Comparison of ENCODE assay signal across 20 cellular contexts in the genomic region with DNA sequence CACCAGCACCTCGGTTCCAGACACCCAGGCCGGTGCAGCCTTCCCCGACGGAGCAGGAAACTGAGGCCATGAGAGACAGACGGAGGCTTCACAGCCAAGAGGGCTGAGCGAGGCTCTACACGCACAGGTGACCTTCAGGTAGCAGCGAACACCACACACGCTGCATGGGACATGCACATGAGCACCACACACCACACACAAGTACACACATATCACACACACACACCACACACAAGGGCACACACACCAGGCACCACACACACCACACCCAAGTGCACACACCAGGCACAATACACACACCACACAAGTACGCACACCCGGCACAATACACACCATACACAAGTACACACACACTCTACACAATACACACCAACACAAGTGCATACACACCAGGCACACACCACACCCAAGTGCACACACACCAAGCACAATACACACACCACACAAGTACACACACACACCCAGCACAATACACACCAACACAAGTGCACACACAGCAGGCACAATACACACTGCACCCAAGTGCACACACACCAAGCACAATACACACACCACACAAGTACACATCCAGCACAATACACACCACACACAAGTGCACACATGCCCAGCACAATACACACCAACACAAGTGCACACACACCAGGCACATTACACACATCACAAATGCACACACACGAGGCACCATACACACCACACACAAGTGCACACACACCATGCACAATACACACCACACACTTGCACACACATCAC. TPM values are rescaled to one million over a fixed set of nuclear protein-coding genes. Genes with fewer than 3 reads are reported as not detected.
DNase-seq lines count a peak whose midpoint lies in the region; ATAC-seq, FAIRE-seq and TF ChIP-seq lines count a peak whose summit lies in the region.
"Had no signal": no experiment of that assay in that cellular context is flagged by ENCODE, and none has a peak within 500 bp of the region (broad histone marks: within the 10 kb centered on the region; RNA-seq: fewer than 3 reads in every experiment).

No MANE protein-coding gene starts in this region.

- H2BK5ac ChIP-seq in H1 (ENCODE audit: low read depth, low read length): peak overlapping the region; percentile 60; the same call in 1 of the 2 replicates

- H4K91ac ChIP-seq in H1 (replicated peaks; ENCODE audit: insufficient read length, low read length): peak overlapping the region; percentile 91

- H3K4me2 ChIP-seq in BLaER1: peak overlapping the region; percentile 81
- no peak overlapping the region for H3K4me2 ChIP-seq in H1 (ENCODE audit: insufficient read depth in 1 of 2, low read depth in 2 of 2, low read length in 2 of 2)
- no peak overlapping the region for H3K4me2 ChIP-seq in osteoblast (ENCODE audit: insufficient read depth, low read length)
- H3K4me2 ChIP-seq: A549 had no signal

- H3K9me3 ChIP-seq in BLaER1 (no peaks in the 10 kb centered on the region), H1 (ENCODE audit: insufficient read depth in 2 of 2, low read depth in 1 of 2, low read length in 1 of 2) (no peaks in the 10 kb centered on the region; a peak in 1 of 4 replicates), osteoblast (ENCODE audit: low read depth, low read length) (no peaks in the 10 kb centered on the region), suprapubic skin (no peaks in the 10 kb centered on the region)
- H3K9me3 ChIP-seq: A549 had no signal

- 0 out of 2 replicates have a peak, but pooled peaks cover 2% of the 10 kb centered on the region for H3K79me1 ChIP-seq in H1 (ENCODE audit: low read depth, low read length)

- POLR2A ChIA-PET in H1 (lab: Charles Lee; ENCODE audit: partially characterized antibody): no interaction called here

- H3K79me2 ChIP-seq in H1 (ENCODE audit: control insufficient read depth in 1 of 2, insufficient read depth in 2 of 2, low read length in 2 of 2) (no peaks in the 10 kb centered on the region), osteoblast (ENCODE audit: insufficient read depth, low read length) (no peaks in the 10 kb centered on the region)

- H3K27ac ChIP-seq in BLaER1 (no peak overlapping the region), H1 (ENCODE audit: low read depth, low read length) (no peak overlapping the region), osteoblast (ENCODE audit: low read depth, low read length) (no peak overlapping the region), suprapubic skin (no peak overlapping the region)
- H3K27ac ChIP-seq: C4-2B, GM23248 had no signal

- CTCF ChIA-PET in H1 (lab: Charles Lee; ENCODE audit: partially characterized antibody): interaction anchor here (1.0 kb wide), 1 partner anchor 51 kb away, joined by 3 read pairs; no protein-coding TSS in a partner anchor

- H2AFZ ChIP-seq in H1 (ENCODE audit: low read length) (no peak overlapping the region), osteoblast (ENCODE audit: low read length) (no peak overlapping the region)
- H2AFZ ChIP-seq: GM23248 had no signal

- FAIRE-seq in HTR-8/SVneo (lab: Jason Lieb, UNC) (peak; percentile 100), H1 (lab: Jason Lieb, UNC) (no peak)
- FAIRE-seq: A549, GM19239 had no signal

- H3K9ac ChIP-seq in BLaER1 (no peak overlapping the region), H1 (replicated peaks in 1 of 4; ENCODE audit: extremely low read depth in 1 of 4, low read depth in 3 of 4, low read length in 3 of 4) (no peak overlapping the region; a peak in 1 of 7 replicates)
- H3K9ac ChIP-seq: GM23248 had no signal

- H2AK5ac ChIP-seq in H1 (ENCODE audit: low read depth, low read length): peak overlapping the region; percentile 97

- H2BK15ac ChIP-seq in H1 (ENCODE audit: low read length): peak overlapping the region; percentile 97; the same call in 1 of the 2 replicates

- TF ChIP-seq EP300 in H1 (IDR thresholded peaks at IDR 0.05; ENCODE audit: borderline replicate concordance in 1 of 2, low read depth in 2 of 2, low read length in 2 of 2): no peak
- TF ChIP-seq EP300 in suprapubic skin (IDR thresholded peaks at IDR 0.05): no peak

- H3K23me2 ChIP-seq in H1 (ENCODE audit: low read depth, low read length): peaks cover 4% of the 10 kb centered on the region; the same call in 1 of the 2 replicates

- ATAC-seq in HG02981 (IDR thresholded peaks at IDR 0.05; ENCODE audit: unreplicated experiment): no peak
- ATAC-seq: A549 had no signal

- no peak overlapping the region; the same call in 1 of the 2 replicates for H4K8ac ChIP-seq in H1 (ENCODE audit: extremely low read depth, insufficient read depth, low read length)

- no peak overlapping the region for H3K14ac ChIP-seq in H1 (ENCODE audit: insufficient read length)

- no peaks in the 10 kb centered on the region for H3K27me3 ChIP-seq in BLaER1
- no peaks in the 10 kb centered on the region for H3K27me3 ChIP-seq in H1 (replicated peaks in 1 of 4; ENCODE audit: control insufficient read depth in 3 of 4, extremely low read depth in 1 of 4, insufficient read depth in 3 of 4, low read length in 3 of 4)
- H3K27me3 ChIP-seq in osteoblast (ENCODE audit: insufficient read depth, low read length): no peaks in the 10 kb centered on the region
- H3K27me3 ChIP-seq in suprapubic skin: no peaks in the 10 kb centered on the region

- WGBS in H1 (ENCODE audit: extremely low coverage in 1 of 2, insufficient coverage in 1 of 2, insufficient read length in 1 of 2, insufficient replicate concordance in 2 of 2, low coverage in 1 of 2, low lambda C conversion rate in 2 of 2, missing lambda C conversion rate in 1 of 2), 2 experiments: 82% methylated on average over 11 of the region's 12 CpGs; no CpG with 5 or more reads in 1 of the 2 experiments
- WGBS in suprapubic skin: 79% methylated on average over 9 of the region's 12 CpGs

- peak overlapping the region; percentile 96 for H3K4ac ChIP-seq in H1 (replicated peaks; ENCODE audit: insufficient read length, low read depth, low read length)

- TF ChIP-seq CTCF in H1 (IDR thresholded peaks at IDR 0.05; ENCODE audit: control extremely low read depth in 1 of 3, insufficient read depth in 1 of 3, low read depth in 1 of 3, low read length in 3 of 3) (no peak), osteoblast (IDR thresholded peaks at IDR 0.05; ENCODE audit: extremely low read depth, low read depth, low read length) (no peak), GM10266 (IDR thresholded peaks at IDR 0.05; ENCODE audit: control insufficient read depth, insufficient read depth, low read depth, missing control alignments) (no peak), suprapubic skin (IDR thresholded peaks at IDR 0.05) (no peak)

- no peak overlapping the region for H4K5ac ChIP-seq in H1 (ENCODE audit: insufficient read length, low read depth, low read length)

- H2BK20ac ChIP-seq in H1 (ENCODE audit: low read length): peak overlapping the region; percentile 90

- DNase-seq in HTR-8/SVneo (ENCODE audit: insufficient read length, low spot score) (no peak), H1 (ENCODE audit: low read depth in 1 of 2, low spot score in 2 of 2) (no peak), osteoblast (ENCODE audit: insufficient read length, low spot score, missing footprints) (peak; percentile 77), GM10266 (ENCODE audit: extremely low spot score) (no peak), suprapubic skin (ENCODE audit: low spot score in 2 of 2) (no peak), OCI-M1 (lab: John Stamatoyannopoulos, UW) (no peak)
- DNase-seq: DMS79 treated with DMSO at 0.1 percent for 48 hours, GM23248, HCEC 1CT, KBM-7, NCI-H1105 treated with DMSO at 0.1 percent for 48 hours, NCI-H1694, NCI-H2227 treated with DMSO at 0.1 percent for 48 hours, NCI-H510A treated with DMSO at 0.1 percent for 48 hours, NCI-H774 had no signal

- peak overlapping the region; percentile 91 for H2BK12ac ChIP-seq in H1 (ENCODE audit: low read depth, low read length)

- H3K56ac ChIP-seq in H1 (replicated peaks; ENCODE audit: insufficient read length, low read depth, low read length): no peak overlapping the region

- no peak for TF ChIP-seq RAD21 in H1 (IDR thresholded peaks at IDR 0.05 in 1 of 2, conservative IDR thresholded peaks at IDR 0.05 in 1 of 2; ENCODE audit: low read depth in 2 of 2, low read length in 2 of 2)

- no peak overlapping the region for H2BK120ac ChIP-seq in H1 (replicated peaks; ENCODE audit: low read depth, low read length)

- H4K20me1 ChIP-seq in BLaER1 (no peaks in the 10 kb centered on the region), H1 (replicated peaks in 1 of 2; ENCODE audit: control insufficient read depth in 1 of 2, insufficient read depth in 2 of 2, low read length in 2 of 2) (peaks cover 0 to 7% of the 10 kb centered on the region in 2 experiments), osteoblast (ENCODE audit: insufficient read depth, low read length) (no peaks in the 10 kb centered on the region)

- peak overlapping the region; percentile 84 for H3K23ac ChIP-seq in H1 (ENCODE audit: insufficient read length)

- H3K36me3 ChIP-seq in BLaER1: no peaks in the 10 kb centered on the region
- no peaks in the 10 kb centered on the region; a peak in 1 of 8 replicates for H3K36me3 ChIP-seq in H1 (ENCODE audit: control insufficient read depth in 2 of 4, insufficient read depth in 4 of 4, low read length in 3 of 4)
- H3K36me3 ChIP-seq in osteoblast (ENCODE audit: insufficient read depth, low read length): no peaks in the 10 kb centered on the region
- H3K36me3 ChIP-seq in suprapubic skin: no peaks in the 10 kb centered on the region

- H3K4me3 ChIP-seq in BLaER1 (no peak overlapping the region), H1 (ENCODE audit: extremely low read depth in 1 of 4, insufficient read depth in 2 of 4, low read depth in 3 of 4, low read length in 4 of 4) (no peak overlapping the region), osteoblast (ENCODE audit: insufficient read depth, low read length) (no peak overlapping the region), suprapubic skin (no peak overlapping the region)
- H3K4me3 ChIP-seq: A549, GM23248 had no signal

- TF ChIP-seq POLR2A in H1 (IDR thresholded peaks at IDR 0.05; ENCODE audit: control extremely low read depth in 1 of 2, low read depth in 2 of 2, low read length in 2 of 2): no peak
- no peak for TF ChIP-seq POLR2A in suprapubic skin (IDR thresholded peaks at IDR 0.05)

- no peak overlapping the region for H3K18ac ChIP-seq in H1 (ENCODE audit: extremely low read depth, low read length)

- H3K4me1 ChIP-seq in BLaER1 (peaks cover 42% of the 10 kb centered on the region), H1 (replicated peaks in 1 of 4; ENCODE audit: control insufficient read depth in 3 of 4, insufficient read depth in 4 of 4, low read length in 3 of 4) (peaks cover 0 to 4% (median 0%) of the 10 kb centered on the region in 4 experiments; a peak in 1 of 7 replicates), osteoblast (ENCODE audit: insufficient read depth, low read length) (no peaks in the 10 kb centered on the region), suprapubic skin (no peaks in the 10 kb centered on the region)

RNA-seq across cellular contexts. Expression of a gene that starts 33.4 kb away (rescaled TPM):
- total RNA-seq in H1 (2021; fragmentation: NEBNext Ultra II Directional; extraction: Animal tissue kit (Norgen Biotek cat#: 25700)): 1.8 and 2.0 TPM in 2 replicates
- 0.30 and 0.53 TPM in 2 replicates for polyA plus RNA-seq in H1 (2011; rRNA removed)
- polyA plus RNA-seq in H1 (2011; cell fraction: cytosol; rRNA removed): 0.23 TPM
- polyA plus RNA-seq in H1 (2011; cell fraction: nucleus; rRNA removed): 1.1 TPM
- 0.54 to 0.96 TPM (median 0.90 TPM) in 4 replicates for polyA plus RNA-seq in H1 (2012, experiment 1 of 2)
- polyA plus RNA-seq in H1 (2012, experiment 2 of 2): 0.63 TPM
- polyA plus RNA-seq in H1 (2013, experiment 1 of 2): 0.45 TPM
- 0.42 TPM for polyA plus RNA-seq in H1 (2013, experiment 2 of 2)
- 0.32 and 0.41 TPM in 2 replicates for polyA minus RNA-seq in H1 (2011; rRNA and poly(A)+ RNA removed)
- 1.1 TPM for polyA minus RNA-seq in H1 (2011; cell fraction: cytosol; rRNA and poly(A)+ RNA removed)
- polyA minus RNA-seq in H1 (2011; cell fraction: nucleus; rRNA and poly(A)+ RNA removed): 1.5 TPM
- total RNA-seq in osteoblast (5.3 and 8.3 TPM in 2 replicates), suprapubic skin (under 1 TPM; 0.24 to 0.55 (median 0.41) TPM)
